ENCODE assay signal across 17 cellular contexts in genomic region chr12:119686355-119686754, GRCh38. TPM values are rescaled to one million over a fixed set of nuclear protein-coding genes. Genes with fewer than 3 reads are reported as not detected.
DNase-seq lines count a peak whose midpoint lies in the region; ATAC-seq, FAIRE-seq and TF ChIP-seq lines count a peak whose summit lies in the region.
"Had no signal": no experiment of that assay in that cellular context is flagged by ENCODE, and none has a peak within 500 bp of the region (broad histone marks: within the 10 kb centered on the region; RNA-seq: fewer than 3 reads in every experiment).

No MANE protein-coding gene starts in this region.

- H3K27me3 ChIP-seq in K562 (ENCODE audit: control insufficient read depth in 2 of 2, insufficient read depth in 2 of 2, low read length in 2 of 2) (no peaks in the 10 kb centered on the region), HepG2 (ENCODE audit: control insufficient read depth in 1 of 2, insufficient read depth in 2 of 2, low read length in 2 of 2) (no peaks in the 10 kb centered on the region), small intestine (ENCODE audit: control insufficient read depth in 2 of 2, insufficient read depth in 2 of 2, low read length in 2 of 2) (no peaks in the 10 kb centered on the region), esophagus muscularis mucosa (no peaks in the 10 kb centered on the region)

- no peak overlapping the region for H3K27ac Mint-ChIP-seq in stimulated activated naive B cell treated with anti-CD40 and anti-IgM and Interleukin-4, amounts not matched to agents 10 μg/mL and 1 μg/mL and 100 μg/mL, for 72 hours

- TF ChIP-seq CTCF in HEK293 (tag by site-specific recombination; IDR thresholded peaks at IDR 0.05) (no peak), K562 (IDR thresholded peaks at IDR 0.05 in 2 of 3, conservative IDR thresholded peaks at IDR 0.05 in 1 of 3; ENCODE audit: insufficient read depth in 2 of 3, low read depth in 1 of 3, low read length in 3 of 3) (no peak), HepG2 (CRISPR knock-in tag; IDR thresholded peaks at IDR 0.05) (no peak), mucosa of descending colon (IDR thresholded peaks at IDR 0.05) (no peak), esophagus muscularis mucosa (IDR thresholded peaks at IDR 0.05) (no peak)

- H3K36me3 ChIP-seq in HEK293 (ENCODE audit: control insufficient read depth in 2 of 2, insufficient read depth in 1 of 2, low read length in 2 of 2) (peaks cover 9 to 50% of the 10 kb centered on the region in 2 experiments; a peak in 2 of 3 replicates), K562 (ENCODE audit: control insufficient read depth, insufficient read depth, low read length) (peaks cover 47% of the 10 kb centered on the region), HepG2 (replicated peaks in 1 of 2; ENCODE audit: control insufficient read depth in 1 of 2, insufficient read depth in 2 of 2, low read length in 2 of 2) (peaks cover 3 to 12% of the 10 kb centered on the region in 2 experiments; a peak in 4 of 5 replicates), small intestine (ENCODE audit: control insufficient read depth in 2 of 2, insufficient read depth in 2 of 2, low read length in 2 of 2) (peaks cover 0 to 2% of the 10 kb centered on the region in 2 donors), mucosa of descending colon (ENCODE audit: low read depth) (no peaks in the 10 kb centered on the region), esophagus muscularis mucosa (peaks cover 6 to 23% (median 8%) of the 10 kb centered on the region in 4 donors)

- POLR2A ChIA-PET in HEK293 (lab: Yijun Ruan, JAX) (no interaction called here), K562 (lab: Yijun Ruan, JAX) (interaction anchor here (1.3 to 2.0 kb wide), 4 partner anchors 9 to 24 kb away, joined by 4 to 6 read pairs (median 6); no protein-coding TSS in a partner anchor), HepG2 (lab: Yijun Ruan, JAX) (interaction anchor here (1.2 kb wide), 1 partner anchor 17 kb away, joined by 4 read pairs; no protein-coding TSS in a partner anchor)

- DNase-seq in K562 (ENCODE audit: extremely low read depth in 1 of 4, low spot score in 3 of 4): no peak
- no peak for DNase-seq in HepG2 (ENCODE audit: low spot score)
- peak; percentile 90 for DNase-seq in small intestine
- DNase-seq in stimulated activated naive B cell treated with anti-CD40 and anti-IgM and Interleukin-4, amounts not matched to agents 10 μg/mL and 1 μg/mL and 100 μg/mL, for 72 hours: no peak
- no peak for DNase-seq in mucosa of descending colon
- no peak for DNase-seq in esophagus muscularis mucosa (ENCODE audit: extremely low spot score)
- no peak for DNase-seq in HuH-7 (ENCODE audit: low spot score)
- DNase-seq: Caco-2, H9, KBM-7, NCI-H1092, NCI-H187, NCI-H446, NCI-H748 treated with DMSO at 0.1 percent for 48 hours, Right ventricle myocardium superior had no signal

- H3K9me3 ChIP-seq in HEK293 (ENCODE audit: control insufficient read depth, insufficient read depth, low read depth, low read length): no peaks in the 10 kb centered on the region
- H3K9me3 ChIP-seq in K562 (replicated peaks; ENCODE audit: control insufficient read depth, insufficient read depth, low read depth, low read length): no peaks in the 10 kb centered on the region
- no peaks in the 10 kb centered on the region for H3K9me3 ChIP-seq in HepG2 (ENCODE audit: low read length)
- no peaks in the 10 kb centered on the region for H3K9me3 ChIP-seq in small intestine (ENCODE audit: control insufficient read depth, low read depth)
- no peaks in the 10 kb centered on the region for H3K9me3 ChIP-seq in mucosa of descending colon
- no peaks in the 10 kb centered on the region for H3K9me3 ChIP-seq in esophagus muscularis mucosa
- H3K9me3 ChIP-seq: Caco-2 had no signal

- BruUV-seq in K562 (replicated peaks; lab: Mats Ljungman, UMichigan): TSS peak; percentile 27
- BruUV-seq in HepG2 (replicated peaks; lab: Mats Ljungman, UMichigan): no TSS peak

- H3K9me3 Mint-ChIP-seq in stimulated activated naive B cell treated with anti-CD40 and anti-IgM and Interleukin-4, amounts not matched to agents 10 μg/mL and 1 μg/mL and 100 μg/mL, for 72 hours: no peaks in the 10 kb centered on the region

- no peak overlapping the region for H3K4me3 Mint-ChIP-seq in stimulated activated naive B cell treated with anti-CD40 and anti-IgM and Interleukin-4, amounts not matched to agents 10 μg/mL and 1 μg/mL and 100 μg/mL, for 72 hours
- H3K4me3 Mint-ChIP-seq: H9 had no signal

- H3K36me3 Mint-ChIP-seq in stimulated activated naive B cell treated with anti-CD40 and anti-IgM and Interleukin-4, amounts not matched to agents 10 μg/mL and 1 μg/mL and 100 μg/mL, for 72 hours: peaks cover 22 to 36% of the 10 kb centered on the region in 2 donors

- H3K4me3 ChIP-seq in HEK293 (ENCODE audit: low read depth, low read length) (no peak overlapping the region), K562 (no peak overlapping the region), HepG2 (replicated peaks in 1 of 3; ENCODE audit: insufficient read depth in 1 of 3, low read depth in 2 of 3, low read length in 3 of 3) (no peak overlapping the region), small intestine (ENCODE audit: low read depth in 1 of 2, low read length in 2 of 2) (no peak overlapping the region), mucosa of descending colon (no peak overlapping the region), esophagus muscularis mucosa (no peak overlapping the region)

- no peaks in the 10 kb centered on the region for H3K9me1 ChIP-seq in K562 (ENCODE audit: control insufficient read depth, insufficient read depth, low read length)

- H4K20me1 ChIP-seq in K562 (replicated peaks; ENCODE audit: control insufficient read depth, insufficient read depth, low read length): no peaks in the 10 kb centered on the region
- no peaks in the 10 kb centered on the region for H4K20me1 ChIP-seq in HepG2 (ENCODE audit: insufficient read depth, low read length)

- WGBS in K562 (ENCODE audit: insufficient coverage, low coverage, missing lambda C conversion rate): 80% methylated on average over 12 of the region's 12 CpGs
- WGBS in HepG2 (ENCODE audit: low lambda C conversion rate): 70% methylated on average over 12 of the region's 12 CpGs
- 20 to 62% (median 43%) methylated on average over 12 of the region's 12 CpGs for WGBS in small intestine, 3 donors
- 84% methylated on average over 12 of the region's 12 CpGs for WGBS in esophagus muscularis mucosa

- H3K4me2 ChIP-seq in K562 (ENCODE audit: insufficient read depth, low read length) (no peak overlapping the region), HepG2 (ENCODE audit: low read depth, low read length) (no peak overlapping the region)

- TF ChIP-seq EP300 in K562 (IDR thresholded peaks at IDR 0.05; ENCODE audit: low read length) (no peak), HepG2 (IDR thresholded peaks at IDR 0.05; ENCODE audit: low read depth in 2 of 2, low read length in 2 of 2) (no peak), HepG2 (CRISPR knock-in tag; IDR thresholded peaks at IDR 0.05; ENCODE audit: borderline replicate concordance) (no peak), esophagus muscularis mucosa (IDR thresholded peaks at IDR 0.05) (no peak)

- no peak for TF ChIP-seq RAD21 in K562 (CRISPR knock-in tag; conservative IDR thresholded peaks at IDR 0.05 in 1 of 2, IDR thresholded peaks at IDR 0.05 in 1 of 2)
- no peak for TF ChIP-seq RAD21 in HepG2 (CRISPR knock-in tag; IDR thresholded peaks at IDR 0.05)

- FAIRE-seq in K562 (lab: Jason Lieb, UNC) (no peak), HepG2 (lab: Jason Lieb, UNC) (no peak), small intestine (lab: Jason Lieb, UNC) (no peak)
- FAIRE-seq: A204.1 had no signal

- no peak overlapping the region for H2AFZ ChIP-seq in K562 (ENCODE audit: low read depth, low read length)
- H2AFZ ChIP-seq in HepG2 (ENCODE audit: low read length): no peak overlapping the region

- peaks cover 18 to 34% of the 10 kb centered on the region in 2 donors for H3K4me1 Mint-ChIP-seq in stimulated activated naive B cell treated with anti-CD40 and anti-IgM and Interleukin-4, amounts not matched to agents 10 μg/mL and 1 μg/mL and 100 μg/mL, for 72 hours

- CTCF ChIA-PET in HEK293 (lab: Yijun Ruan, JAX): interaction anchor here (0.6 to 1.3 kb wide), 3 partner anchors 9 to 441 kb away, joined by 3 read pairs; no protein-coding TSS in a partner anchor
- CTCF ChIA-PET in K562 (lab: Yijun Ruan, JAX; ENCODE audit: low intra/inter-chr PET ratio): no interaction called here
- CTCF ChIA-PET in HepG2 (lab: Yijun Ruan, JAX; ENCODE audit: low intra/inter-chr PET ratio, low total read pairs): no interaction called here

- no peaks in the 10 kb centered on the region for H3K27me3 Mint-ChIP-seq in stimulated activated naive B cell treated with anti-CD40 and anti-IgM and Interleukin-4, amounts not matched to agents 10 μg/mL and 1 μg/mL and 100 μg/mL, for 72 hours

- no peaks in the 10 kb centered on the region for H3K4me1 ChIP-seq in HEK293 (ENCODE audit: control insufficient read depth, insufficient read depth, low read length)
- H3K4me1 ChIP-seq in K562 (replicated peaks in 1 of 2; ENCODE audit: control insufficient read depth in 2 of 2, insufficient read depth in 2 of 2, low read length in 2 of 2): peaks cover 0 to 3% of the 10 kb centered on the region in 2 experiments; a peak in 3 of 5 replicates
- peaks cover 80% of the 10 kb centered on the region for H3K4me1 ChIP-seq in HepG2 (ENCODE audit: insufficient read depth, low read length)
- H3K4me1 ChIP-seq in small intestine (ENCODE audit: control insufficient read depth in 2 of 2, insufficient read depth in 1 of 2, low read depth in 1 of 2, low read length in 1 of 2): peaks cover 2 to 22% of the 10 kb centered on the region in 2 donors
- H3K4me1 ChIP-seq in mucosa of descending colon (ENCODE audit: low read depth): peaks cover 31% of the 10 kb centered on the region
- peaks cover 0 to 20% (median 0%) of the 10 kb centered on the region in 4 donors for H3K4me1 ChIP-seq in esophagus muscularis mucosa

- in situ Hi-C loops in K562 (cut with MboI): no loop called here
- in situ Hi-C loops in HepG2 (cut with HindIII; ENCODE audit: extremely low pct_ligation_motif_present, low pct_unique_long_range_greater_than_20kb): no loop called here

- H3K27ac ChIP-seq in HEK293 (ENCODE audit: extremely low read depth, low read depth, low read length) (no peak overlapping the region), K562 (ENCODE audit: extremely low read depth, low read depth, low read length) (no peak overlapping the region), HepG2 (ENCODE audit: extremely low read length, insufficient read depth, low read length) (peak overlapping the region; percentile 15), small intestine (ENCODE audit: low read depth in 1 of 2, low read length in 1 of 2) (peak overlapping the region in 1 of 2 donors; percentile 9), esophagus muscularis mucosa (replicated peaks in 1 of 4) (no peak overlapping the region)

- ATAC-seq in K562 (no peak), HepG2 (no peak), mucosa of descending colon (no peak)
- no peak for ATAC-seq in stimulated activated naive B cell treated with anti-CD40 and anti-IgM and Interleukin-4, amounts not matched to agents 10 μg/mL and 1 μg/mL and 100 μg/mL, for 72 hours (replicated peaks)

- intact Hi-C loops in K562 (cut with micrococcal nuclease) (no loop called here), HepG2 (cut with micrococcal nuclease; ENCODE audit: unreplicated experiment) (no loop called here), mucosa of descending colon (cut with DNase I, micrococcal nuclease) (no loop called here), esophagus muscularis mucosa (cut with DNase I) (no loop called here)

- H3K9ac ChIP-seq in K562 (ENCODE audit: insufficient read depth in 1 of 2, low read depth in 2 of 2, low read length in 2 of 2) (no peak overlapping the region), HepG2 (ENCODE audit: insufficient read depth, low read depth, low read length) (no peak overlapping the region)

- H3K79me2 ChIP-seq in K562 (ENCODE audit: control insufficient read depth, insufficient read depth, low read length) (no peaks in the 10 kb centered on the region), HepG2 (ENCODE audit: insufficient read depth, low read length) (no peaks in the 10 kb centered on the region)

- no peak for TF ChIP-seq POLR2A in K562 (conservative IDR thresholded peaks at IDR 0.05)
- no peak for TF ChIP-seq POLR2A in HepG2 (IDR thresholded peaks at IDR 0.05; ENCODE audit: insufficient read depth in 1 of 2, low read depth in 2 of 2, low read length in 2 of 2)
- no peak for TF ChIP-seq POLR2A in esophagus muscularis mucosa (IDR thresholded peaks at IDR 0.05; ENCODE audit: low read depth)

RNA-seq across cellular contexts. Expression of gene PRKAB1, which starts 18.4 kb away (rescaled TPM):
- total RNA-seq in K562 (2011; cell fraction: chromatin; rRNA removed; ENCODE audit: low replicate concordance): 108 and 130 TPM in 2 replicates
- 98.2 and 105 TPM in 2 replicates for total RNA-seq in K562 (2011; cell fraction: nucleolus; rRNA removed)
- total RNA-seq in K562 (2011; cell fraction: nucleoplasm; rRNA removed): 109 and 139 TPM in 2 replicates
- 45.3 and 59.7 TPM in 2 replicates for total RNA-seq in K562 (2014; rRNA removed)
- 48.8 and 54.3 TPM in 2 replicates for total RNA-seq in K562 (2014; rRNA removed; fragmentation: Illumina TruSeq; extraction: Trizol)
- total RNA-seq in K562 (2015; rRNA removed; fragmentation: Illumina TruSeq; extraction: Trizol): 57.4 and 63.8 TPM in 2 replicates
- total RNA-seq in K562 (2021): 83.8 and 93.8 TPM in 2 replicates
- polyA plus RNA-seq in K562 (2011; rRNA removed): 85.7 and 137 TPM in 2 replicates
- polyA plus RNA-seq in K562 (2011; cell fraction: cytosol; rRNA removed): 83.7 and 86.2 TPM in 2 replicates
- polyA plus RNA-seq in K562 (2011; cell fraction: nucleus; rRNA removed): 173 and 183 TPM in 2 replicates
- polyA plus RNA-seq in K562 (2012): 59.1 and 104 TPM in 2 replicates
- 83.1 and 94.2 TPM in 2 replicates for polyA plus RNA-seq in K562 (2014; fragmentation: Illumina TruSeq; extraction: Trizol)
- polyA plus RNA-seq in K562 (2014; fragmentation: Nextera tagmentation; extraction: Ambion mirVana): 10 to 100 TPM; 32.6 to 38.2 TPM
- polyA plus RNA-seq in K562 (2014; rRNA removed): 62.8 and 64.8 TPM in 2 replicates
- polyA minus RNA-seq in K562 (2011; rRNA and poly(A)+ RNA removed): 66.6 and 90.9 TPM in 2 replicates
- 62.9 and 70.8 TPM in 2 replicates for polyA minus RNA-seq in K562 (2011; cell fraction: cytosol; rRNA and poly(A)+ RNA removed)
- 80.4 and 108 TPM in 2 replicates for polyA minus RNA-seq in K562 (2011; cell fraction: nucleus; rRNA and poly(A)+ RNA removed)
- 25.4 and 28.4 TPM in 2 replicates for total RNA-seq in HepG2 (2016; rRNA removed; fragmentation: Illumina TruSeq; extraction: Trizol)
- 7.2 and 8.3 TPM in 2 replicates for total RNA-seq in HepG2 (2016; cell fraction: cytosol; rRNA removed; fragmentation: Illumina TruSeq; extraction: Trizol; ENCODE audit: low read depth)
- total RNA-seq in HepG2 (2016; cell fraction: insoluble cytoplasmic fraction; rRNA removed; fragmentation: Illumina TruSeq; extraction: Trizol): 24.7 and 27.3 TPM in 2 replicates
- 22.4 and 23.1 TPM in 2 replicates for total RNA-seq in HepG2 (2016; cell fraction: membrane; rRNA removed; fragmentation: Illumina TruSeq; extraction: Trizol)
- total RNA-seq in HepG2 (2016; cell fraction: nucleus; rRNA removed; fragmentation: Illumina TruSeq; extraction: Trizol): 28.4 and 31.7 TPM in 2 replicates
- 35.5 and 36.0 TPM in 2 replicates for polyA plus RNA-seq in HepG2 (2011; rRNA removed)
- polyA plus RNA-seq in HepG2 (2011; cell fraction: cytosol; rRNA removed): 18.2 and 22.4 TPM in 2 replicates
- 37.3 and 45.3 TPM in 2 replicates for polyA plus RNA-seq in HepG2 (2011; cell fraction: nucleus; rRNA removed)
- 24.3 and 27.4 TPM in 2 replicates for polyA plus RNA-seq in HepG2 (2012)
- polyA plus RNA-seq in HepG2 (2016; cell fraction: cytosol; fragmentation: Illumina TruSeq; extraction: Trizol; ENCODE audit: low read depth): 7.7 and 7.9 TPM in 2 replicates
- 29.5 and 33.6 TPM in 2 replicates for polyA plus RNA-seq in HepG2 (2016; cell fraction: insoluble cytoplasmic fraction; fragmentation: Illumina TruSeq; extraction: Trizol; ENCODE audit: low read depth)
- 15.0 and 16.9 TPM in 2 replicates for polyA plus RNA-seq in HepG2 (2016; cell fraction: membrane; fragmentation: Illumina TruSeq; extraction: Trizol; ENCODE audit: low read depth)
- polyA plus RNA-seq in HepG2 (2016; cell fraction: nucleus; fragmentation: Illumina TruSeq; extraction: Trizol; ENCODE audit: insufficient read depth, low read depth): 46.1 and 56.3 TPM in 2 replicates
- polyA minus RNA-seq in HepG2 (2011; rRNA and poly(A)+ RNA removed; ENCODE audit: low replicate concordance): 29.1 and 36.9 TPM in 2 replicates
- polyA minus RNA-seq in HepG2 (2011; cell fraction: cytosol; rRNA and poly(A)+ RNA removed): 16.0 and 23.4 TPM in 2 replicates
- 36.9 and 50.9 TPM in 2 replicates for polyA minus RNA-seq in HepG2 (2011; cell fraction: nucleus; rRNA and poly(A)+ RNA removed)
- polyA plus RNA-seq in small intestine: 10 to 100 TPM; 32.3 to 70.2 (median 66.7) TPM
- 100 to 1,000 TPM in 1 of 3 donors, 10 to 100 TPM in 2; 63.8 to 127 (median 90.1) TPM for total RNA-seq in mucosa of descending colon
- total RNA-seq in esophagus muscularis mucosa: 10 to 100 TPM; 18.2 to 32.0 (median 25.4) TPM
